2 cellular contexts compared by ENCODE assay signal in the genomic region with DNA sequence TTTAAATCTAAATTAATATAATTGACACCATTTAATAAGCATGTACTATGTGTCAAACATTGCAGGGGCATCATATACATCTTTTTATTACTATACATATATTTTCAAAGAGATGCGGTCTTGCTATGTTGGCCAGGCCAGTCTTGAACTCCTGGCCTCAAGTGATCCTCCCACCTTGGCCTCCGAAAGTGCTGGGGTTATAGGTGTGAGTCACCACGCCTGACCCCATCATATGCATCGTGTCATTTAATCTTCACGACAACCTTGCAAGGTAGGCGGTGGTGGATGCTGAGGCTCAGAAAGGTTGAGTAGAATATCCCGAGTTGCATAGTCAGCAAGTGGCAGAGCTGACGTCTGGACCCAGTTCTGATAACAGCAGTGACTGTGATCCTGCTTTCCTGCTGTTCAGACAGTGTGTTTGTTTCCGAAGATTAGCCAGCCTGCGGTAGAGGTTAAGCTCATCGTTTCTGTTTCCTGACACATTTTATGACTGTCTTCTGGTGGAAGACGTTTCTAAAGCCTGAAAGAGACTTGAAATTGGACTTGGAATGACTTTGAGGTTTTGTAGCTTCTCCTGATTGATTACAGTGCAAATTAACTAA.
TF ChIP-seq lines count a peak whose summit lies in the region.

No MANE protein-coding gene starts in this region.

TF ChIP-seq in IMR-90, 13 proteins besides CTCF, POLR2A, EP300 and RAD21 (continued from another document):
- TF ChIP-seq, protein P1, sequence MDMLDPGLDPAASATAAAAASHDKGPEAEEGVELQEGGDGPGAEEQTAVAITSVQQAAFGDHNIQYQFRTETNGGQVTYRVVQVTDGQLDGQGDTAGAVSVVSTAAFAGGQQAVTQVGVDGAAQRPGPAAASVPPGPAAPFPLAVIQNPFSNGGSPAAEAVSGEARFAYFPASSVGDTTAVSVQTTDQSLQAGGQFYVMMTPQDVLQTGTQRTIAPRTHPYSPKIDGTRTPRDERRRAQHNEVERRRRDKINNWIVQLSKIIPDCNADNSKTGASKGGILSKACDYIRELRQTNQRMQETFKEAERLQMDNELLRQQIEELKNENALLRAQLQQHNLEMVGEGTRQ (IDR thresholded peaks at IDR 0.05; ENCODE audit: low read depth, low read length): no peak
- TF ChIP-seq FOS (IDR thresholded peaks at IDR 0.05; ENCODE audit: low read depth, low read length) (no peak), RFX5 (IDR thresholded peaks at IDR 0.05; ENCODE audit: low read depth, low read length) (no peak), BHLHE40 (IDR thresholded peaks at IDR 0.05; ENCODE audit: low read depth, low read length) (no peak), RCOR1 (IDR thresholded peaks at IDR 0.05; ENCODE audit: insufficient replicate concordance, low read length) (no peak), MXI1 (IDR thresholded peaks at IDR 0.05; ENCODE audit: borderline replicate concordance, low read depth, low read length) (no peak), MAFK (IDR thresholded peaks at IDR 0.05; ENCODE audit: low read depth, low read length) (no peak), NFE2L2 (IDR thresholded peaks at IDR 0.05; ENCODE audit: low read depth, low read length) (no peak), CHD1 (IDR thresholded peaks at IDR 0.05; ENCODE audit: low read depth, low read length) (no peak), CEBPB (IDR thresholded peaks at IDR 0.05; ENCODE audit: low read depth, low read length) (no peak), SMC3 (IDR thresholded peaks at IDR 0.05; ENCODE audit: low read depth, low read length) (no peak)
- TF ChIP-seq, protein P2, sequence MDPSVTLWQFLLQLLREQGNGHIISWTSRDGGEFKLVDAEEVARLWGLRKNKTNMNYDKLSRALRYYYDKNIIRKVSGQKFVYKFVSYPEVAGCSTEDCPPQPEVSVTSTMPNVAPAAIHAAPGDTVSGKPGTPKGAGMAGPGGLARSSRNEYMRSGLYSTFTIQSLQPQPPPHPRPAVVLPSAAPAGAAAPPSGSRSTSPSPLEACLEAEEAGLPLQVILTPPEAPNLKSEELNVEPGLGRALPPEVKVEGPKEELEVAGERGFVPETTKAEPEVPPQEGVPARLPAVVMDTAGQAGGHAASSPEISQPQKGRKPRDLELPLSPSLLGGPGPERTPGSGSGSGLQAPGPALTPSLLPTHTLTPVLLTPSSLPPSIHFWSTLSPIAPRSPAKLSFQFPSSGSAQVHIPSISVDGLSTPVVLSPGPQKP (IDR thresholded peaks at IDR 0.05; ENCODE audit: borderline replicate concordance, low read depth, low read length): no peak

TF ChIP-seq in SK-N-SH treated with all-trans-retinoic acid at 6 μM for 48 hours, 23 proteins besides CTCF, POLR2A, EP300 and RAD21 (continued from another document):
- TF ChIP-seq GLIS3 (CRISPR knock-in tag; IDR thresholded peaks at IDR 0.05) (no peak), ZC3H10 (CRISPR knock-in tag; IDR thresholded peaks at IDR 0.05) (no peak), CSDC2 (CRISPR knock-in tag; IDR thresholded peaks at IDR 0.05) (no peak), BACH2 (CRISPR knock-in tag; IDR thresholded peaks at IDR 0.05; ENCODE audit: borderline replicate concordance) (no peak), ZNF565 (CRISPR knock-in tag; conservative IDR thresholded peaks at IDR 0.05; ENCODE audit: low read depth) (no peak), ESRRG (CRISPR knock-in tag; IDR thresholded peaks at IDR 0.05) (no peak), OSR1 (CRISPR knock-in tag; IDR thresholded peaks at IDR 0.05) (no peak), ISL1 (CRISPR knock-in tag; IDR thresholded peaks at IDR 0.05) (no peak), SNAI2 (CRISPR knock-in tag; IDR thresholded peaks at IDR 0.05) (no peak)
- TF ChIP-seq, protein P3, sequence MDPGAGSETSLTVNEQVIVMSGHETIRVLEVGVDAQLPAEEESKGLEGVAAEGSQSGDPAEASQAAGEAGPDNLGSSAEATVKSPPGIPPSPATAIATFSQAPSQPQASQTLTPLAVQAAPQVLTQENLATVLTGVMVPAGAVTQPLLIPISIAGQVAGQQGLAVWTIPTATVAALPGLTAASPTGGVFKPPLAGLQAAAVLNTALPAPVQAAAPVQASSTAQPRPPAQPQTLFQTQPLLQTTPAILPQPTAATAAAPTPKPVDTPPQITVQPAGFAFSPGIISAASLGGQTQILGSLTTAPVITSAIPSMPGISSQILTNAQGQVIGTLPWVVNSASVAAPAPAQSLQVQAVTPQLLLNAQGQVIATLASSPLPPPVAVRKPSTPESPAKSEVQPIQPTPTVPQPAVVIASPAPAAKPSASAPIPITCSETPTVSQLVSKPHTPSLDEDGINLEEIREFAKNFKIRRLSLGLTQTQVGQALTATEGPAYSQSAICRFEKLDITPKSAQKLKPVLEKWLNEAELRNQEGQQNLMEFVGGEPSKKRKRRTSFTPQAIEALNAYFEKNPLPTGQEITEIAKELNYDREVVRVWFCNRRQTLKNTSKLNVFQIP (CRISPR knock-in tag; IDR thresholded peaks at IDR 0.05; ENCODE audit: borderline replicate concordance, low read depth): no peak
- TF ChIP-seq, protein P4, sequence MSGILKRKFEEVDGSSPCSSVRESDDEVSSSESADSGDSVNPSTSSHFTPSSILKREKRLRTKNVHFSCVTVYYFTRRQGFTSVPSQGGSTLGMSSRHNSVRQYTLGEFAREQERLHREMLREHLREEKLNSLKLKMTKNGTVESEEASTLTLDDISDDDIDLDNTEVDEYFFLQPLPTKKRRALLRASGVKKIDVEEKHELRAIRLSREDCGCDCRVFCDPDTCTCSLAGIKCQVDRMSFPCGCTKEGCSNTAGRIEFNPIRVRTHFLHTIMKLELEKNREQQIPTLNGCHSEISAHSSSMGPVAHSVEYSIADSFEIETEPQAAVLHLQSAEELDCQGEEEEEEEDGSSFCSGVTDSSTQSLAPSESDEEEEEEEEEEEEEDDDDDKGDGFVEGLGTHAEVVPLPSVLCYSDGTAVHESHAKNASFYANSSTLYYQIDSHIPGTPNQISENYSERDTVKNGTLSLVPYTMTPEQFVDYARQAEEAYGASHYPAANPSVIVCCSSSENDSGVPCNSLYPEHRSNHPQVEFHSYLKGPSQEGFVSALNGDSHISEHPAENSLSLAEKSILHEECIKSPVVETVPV (CRISPR knock-in tag; IDR thresholded peaks at IDR 0.05): no peak
- TF ChIP-seq, protein P5, sequence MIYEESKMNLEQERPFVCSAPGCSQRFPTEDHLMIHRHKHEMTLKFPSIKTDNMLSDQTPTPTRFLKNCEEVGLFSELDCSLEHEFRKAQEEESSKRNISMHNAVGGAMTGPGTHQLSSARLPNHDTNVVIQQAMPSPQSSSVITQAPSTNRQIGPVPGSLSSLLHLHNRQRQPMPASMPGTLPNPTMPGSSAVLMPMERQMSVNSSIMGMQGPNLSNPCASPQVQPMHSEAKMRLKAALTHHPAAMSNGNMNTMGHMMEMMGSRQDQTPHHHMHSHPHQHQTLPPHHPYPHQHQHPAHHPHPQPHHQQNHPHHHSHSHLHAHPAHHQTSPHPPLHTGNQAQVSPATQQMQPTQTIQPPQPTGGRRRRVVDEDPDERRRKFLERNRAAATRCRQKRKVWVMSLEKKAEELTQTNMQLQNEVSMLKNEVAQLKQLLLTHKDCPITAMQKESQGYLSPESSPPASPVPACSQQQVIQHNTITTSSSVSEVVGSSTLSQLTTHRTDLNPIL (CRISPR knock-in tag; IDR thresholded peaks at IDR 0.05; ENCODE audit: low read depth): no peak
- TF ChIP-seq, protein P6, sequence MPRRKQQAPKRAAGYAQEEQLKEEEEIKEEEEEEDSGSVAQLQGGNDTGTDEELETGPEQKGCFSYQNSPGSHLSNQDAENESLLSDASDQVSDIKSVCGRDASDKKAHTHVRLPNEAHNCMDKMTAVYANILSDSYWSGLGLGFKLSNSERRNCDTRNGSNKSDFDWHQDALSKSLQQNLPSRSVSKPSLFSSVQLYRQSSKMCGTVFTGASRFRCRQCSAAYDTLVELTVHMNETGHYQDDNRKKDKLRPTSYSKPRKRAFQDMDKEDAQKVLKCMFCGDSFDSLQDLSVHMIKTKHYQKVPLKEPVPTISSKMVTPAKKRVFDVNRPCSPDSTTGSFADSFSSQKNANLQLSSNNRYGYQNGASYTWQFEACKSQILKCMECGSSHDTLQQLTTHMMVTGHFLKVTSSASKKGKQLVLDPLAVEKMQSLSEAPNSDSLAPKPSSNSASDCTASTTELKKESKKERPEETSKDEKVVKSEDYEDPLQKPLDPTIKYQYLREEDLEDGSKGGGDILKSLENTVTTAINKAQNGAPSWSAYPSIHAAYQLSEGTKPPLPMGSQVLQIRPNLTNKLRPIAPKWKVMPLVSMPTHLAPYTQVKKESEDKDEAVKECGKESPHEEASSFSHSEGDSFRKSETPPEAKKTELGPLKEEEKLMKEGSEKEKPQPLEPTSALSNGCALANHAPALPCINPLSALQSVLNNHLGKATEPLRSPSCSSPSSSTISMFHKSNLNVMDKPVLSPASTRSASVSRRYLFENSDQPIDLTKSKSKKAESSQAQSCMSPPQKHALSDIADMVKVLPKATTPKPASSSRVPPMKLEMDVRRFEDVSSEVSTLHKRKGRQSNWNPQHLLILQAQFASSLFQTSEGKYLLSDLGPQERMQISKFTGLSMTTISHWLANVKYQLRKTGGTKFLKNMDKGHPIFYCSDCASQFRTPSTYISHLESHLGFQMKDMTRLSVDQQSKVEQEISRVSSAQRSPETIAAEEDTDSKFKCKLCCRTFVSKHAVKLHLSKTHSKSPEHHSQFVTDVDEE (CRISPR knock-in tag; IDR thresholded peaks at IDR 0.05): no peak
- TF ChIP-seq, protein P7, sequence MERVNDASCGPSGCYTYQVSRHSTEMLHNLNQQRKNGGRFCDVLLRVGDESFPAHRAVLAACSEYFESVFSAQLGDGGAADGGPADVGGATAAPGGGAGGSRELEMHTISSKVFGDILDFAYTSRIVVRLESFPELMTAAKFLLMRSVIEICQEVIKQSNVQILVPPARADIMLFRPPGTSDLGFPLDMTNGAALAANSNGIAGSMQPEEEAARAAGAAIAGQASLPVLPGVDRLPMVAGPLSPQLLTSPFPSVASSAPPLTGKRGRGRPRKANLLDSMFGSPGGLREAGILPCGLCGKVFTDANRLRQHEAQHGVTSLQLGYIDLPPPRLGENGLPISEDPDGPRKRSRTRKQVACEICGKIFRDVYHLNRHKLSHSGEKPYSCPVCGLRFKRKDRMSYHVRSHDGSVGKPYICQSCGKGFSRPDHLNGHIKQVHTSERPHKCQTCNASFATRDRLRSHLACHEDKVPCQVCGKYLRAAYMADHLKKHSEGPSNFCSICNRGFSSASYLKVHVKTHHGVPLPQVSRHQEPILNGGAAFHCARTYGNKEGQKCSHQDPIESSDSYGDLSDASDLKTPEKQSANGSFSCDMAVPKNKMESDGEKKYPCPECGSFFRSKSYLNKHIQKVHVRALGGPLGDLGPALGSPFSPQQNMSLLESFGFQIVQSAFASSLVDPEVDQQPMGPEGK (CRISPR knock-in tag; IDR thresholded peaks at IDR 0.05; ENCODE audit: borderline replicate concordance): no peak
